Comparison of ENCODE assay signal across 18 cellular contexts in the genomic region with DNA sequence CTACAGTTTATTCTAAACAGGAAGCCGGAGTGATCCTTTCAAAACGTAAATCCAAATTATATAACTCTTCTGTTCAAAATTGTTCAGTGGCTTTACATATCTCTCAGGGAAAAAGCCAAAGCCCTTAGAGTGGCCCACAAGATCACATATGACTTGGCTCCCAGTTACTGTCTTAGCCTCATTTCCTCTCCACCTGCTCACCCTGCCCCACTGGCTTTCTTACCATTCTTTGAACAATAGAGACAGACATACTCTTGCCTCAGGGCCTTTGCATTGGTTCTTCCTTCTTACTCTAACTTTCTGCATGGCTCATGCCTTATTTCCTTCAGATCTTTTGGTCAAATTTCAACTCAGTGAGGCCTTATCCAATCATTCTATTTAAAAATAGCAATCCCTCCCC. TPM values are rescaled to one million over a fixed set of nuclear protein-coding genes. Genes with fewer than 3 reads are reported as not detected.
DNase-seq lines count a peak whose midpoint lies in the region; ATAC-seq, FAIRE-seq and TF ChIP-seq lines count a peak whose summit lies in the region.
"Had no signal": no experiment of that assay in that cellular context is flagged by ENCODE, and none has a peak within 500 bp of the region (broad histone marks: within the 10 kb centered on the region; RNA-seq: fewer than 3 reads in every experiment).

No MANE protein-coding gene starts in this region.

- H3K27me3 ChIP-seq in foreskin keratinocyte, result no peaks in the 10 kb centered on the region

- H3K27ac ChIP-seq in foreskin keratinocyte, result no peak overlapping the region

- no peak for TF ChIP-seq POLR2A in H54 (IDR thresholded peaks at IDR 0.05; ENCODE audit: low read depth, low read length)

- H3K36me3 Mint-ChIP-seq in T-helper 2 cell treated with Interferon-gamma antibody and Interleukin-4, amounts not matched to agents 5 μg/mL and 100 μg/mL, for 36 hours (ENCODE audit: low read depth), result no peaks in the 10 kb centered on the region

- DNase-seq in stimulated activated naive CD8-positive, alpha-beta T cell treated with anti-CD3 and anti-CD28 coated beads, Interleukin-15, amount 100 ng/mL, for 72 hours, result no peak
- no peak for DNase-seq in stimulated activated naive CD8-positive, alpha-beta T cell treated with anti-CD3 and anti-CD28 coated beads, Interleukin-15, Interleukin-2, amounts not matched to agents 100 U/mL and 50 U/mL, for 24 hours
- no peak for DNase-seq in T-helper 2 cell treated with Interferon-gamma antibody and Interleukin-4, amounts not matched to agents 5 μg/mL and 100 μg/mL, for 36 hours (ENCODE audit: low spot score)
- peak in 1 of 2 donors; percentile 55 for DNase-seq in foreskin keratinocyte
- DNase-seq in T1000 (lab: John Stamatoyannopoulos, UW), result no peak
- DNase-seq in H54 (ENCODE audit: insufficient read length, low spot score), result no peak
- no peak for DNase-seq in NCI-H1048 (lab: John Stamatoyannopoulos, UW)
- DNase-seq: activated CD4-positive, alpha-beta T cell treated with anti-CD3 and anti-CD28 coated beads for 48 hours; activated gamma-delta T cell; DMS153; effector memory CD8-positive, alpha-beta T cell; HCEC 1CT; KG1; NCI-H1694 treated with DMSO at 0.1 percent for 48 hours; NCI-H510A treated with DMSO at 0.1 percent for 48 hours; small intestine had no signal

- H3K4me3 Mint-ChIP-seq in stimulated activated naive CD8-positive, alpha-beta T cell treated with anti-CD3 and anti-CD28 coated beads, Interleukin-15, amount 100 ng/mL, for 72 hours, result no peak overlapping the region
- H3K4me3 Mint-ChIP-seq in T-helper 2 cell treated with Interferon-gamma antibody and Interleukin-4, amounts not matched to agents 5 μg/mL and 100 μg/mL, for 36 hours, result peak overlapping the region; percentile 24
- H3K4me3 Mint-ChIP-seq: effector memory CD8-positive, alpha-beta T cell had no signal

- H3K27me3 Mint-ChIP-seq in stimulated activated naive CD8-positive, alpha-beta T cell treated with anti-CD3 and anti-CD28 coated beads, Interleukin-15, amount 100 ng/mL, for 72 hours, result no peaks in the 10 kb centered on the region
- H3K27me3 Mint-ChIP-seq in T-helper 2 cell treated with Interferon-gamma antibody and Interleukin-4, amounts not matched to agents 5 μg/mL and 100 μg/mL, for 36 hours (ENCODE audit: low read depth), result no peaks in the 10 kb centered on the region
- H3K27me3 Mint-ChIP-seq: effector memory CD8-positive, alpha-beta T cell had no signal

- H3K4me1 ChIP-seq in foreskin keratinocyte, result peaks cover 35% of the 10 kb centered on the region

- TF ChIP-seq CTCF in foreskin keratinocyte (conservative IDR thresholded peaks at IDR 0.05), result no peak

- no peaks in the 10 kb centered on the region for H3K9me3 Mint-ChIP-seq in stimulated activated naive CD8-positive, alpha-beta T cell treated with anti-CD3 and anti-CD28 coated beads, Interleukin-15, amount 100 ng/mL, for 72 hours
- no peaks in the 10 kb centered on the region for H3K9me3 Mint-ChIP-seq in T-helper 2 cell treated with Interferon-gamma antibody and Interleukin-4, amounts not matched to agents 5 μg/mL and 100 μg/mL, for 36 hours
- H3K9me3 Mint-ChIP-seq: effector memory CD8-positive, alpha-beta T cell had no signal

- H3K4me1 Mint-ChIP-seq in stimulated activated naive CD8-positive, alpha-beta T cell treated with anti-CD3 and anti-CD28 coated beads, Interleukin-15, amount 100 ng/mL, for 72 hours, result peaks cover 73% of the 10 kb centered on the region
- peaks cover 56% of the 10 kb centered on the region for H3K4me1 Mint-ChIP-seq in T-helper 2 cell treated with Interferon-gamma antibody and Interleukin-4, amounts not matched to agents 5 μg/mL and 100 μg/mL, for 36 hours (ENCODE audit: low read depth)

- FAIRE-seq in H54 (lab: Jason Lieb, UNC), result no peak
- FAIRE-seq: RCC 7860, small intestine had no signal

- H3K27ac Mint-ChIP-seq in stimulated activated naive CD8-positive, alpha-beta T cell treated with anti-CD3 and anti-CD28 coated beads, Interleukin-15, amount 100 ng/mL, for 72 hours, result peak overlapping the region in 1 of 2 donors; percentile 28
- H3K27ac Mint-ChIP-seq in T-helper 2 cell treated with Interferon-gamma antibody and Interleukin-4, amounts not matched to agents 5 μg/mL and 100 μg/mL, for 36 hours, result peak overlapping the region; percentile 24

- ATAC-seq in stimulated activated naive CD8-positive, alpha-beta T cell treated with anti-CD3 and anti-CD28 coated beads, Interleukin-15, amount 100 ng/mL, for 72 hours, result peak; percentile 44
- no peak for ATAC-seq in stimulated activated naive CD8-positive, alpha-beta T cell treated with anti-CD3 and anti-CD28 coated beads, Interleukin-15, Interleukin-2, amounts not matched to agents 100 U/mL and 50 U/mL, for 24 hours
- ATAC-seq in foreskin keratinocyte (peak; percentile 15), HG03460 (IDR thresholded peaks at IDR 0.05; ENCODE audit: unreplicated experiment) (no peak)
- ATAC-seq: effector memory CD8-positive, alpha-beta T cell had no signal

RNA-seq across cellular contexts. Expression of gene STIM1, which starts 52.1 kb away (rescaled TPM):
- 22.8 and 24.7 TPM in 2 replicates for total RNA-seq in foreskin keratinocyte
- polyA plus RNA-seq in foreskin keratinocyte, result 13.0 and 13.6 TPM in 2 replicates

Comparison
In these comparisons a context has a peak if more than half of its experiments do, and no peak if none do; other contexts are left out.
1. ATAC-seq: peak in stimulated activated naive CD8-positive, alpha-beta T cell treated with anti-CD3 and anti-CD28 coated beads, Interleukin-15, amount 100 ng/mL, for 72 hours (single experiment) and foreskin keratinocyte (single experiment); none in stimulated activated naive CD8-positive, alpha-beta T cell treated with anti-CD3 and anti-CD28 coated beads, Interleukin-15, Interleukin-2, amounts not matched to agents 100 U/mL and 50 U/mL, for 24 hours (single experiment) and HG03460 (single experiment).